ENCODE assay signal across 8 cellular contexts in the genomic region with DNA sequence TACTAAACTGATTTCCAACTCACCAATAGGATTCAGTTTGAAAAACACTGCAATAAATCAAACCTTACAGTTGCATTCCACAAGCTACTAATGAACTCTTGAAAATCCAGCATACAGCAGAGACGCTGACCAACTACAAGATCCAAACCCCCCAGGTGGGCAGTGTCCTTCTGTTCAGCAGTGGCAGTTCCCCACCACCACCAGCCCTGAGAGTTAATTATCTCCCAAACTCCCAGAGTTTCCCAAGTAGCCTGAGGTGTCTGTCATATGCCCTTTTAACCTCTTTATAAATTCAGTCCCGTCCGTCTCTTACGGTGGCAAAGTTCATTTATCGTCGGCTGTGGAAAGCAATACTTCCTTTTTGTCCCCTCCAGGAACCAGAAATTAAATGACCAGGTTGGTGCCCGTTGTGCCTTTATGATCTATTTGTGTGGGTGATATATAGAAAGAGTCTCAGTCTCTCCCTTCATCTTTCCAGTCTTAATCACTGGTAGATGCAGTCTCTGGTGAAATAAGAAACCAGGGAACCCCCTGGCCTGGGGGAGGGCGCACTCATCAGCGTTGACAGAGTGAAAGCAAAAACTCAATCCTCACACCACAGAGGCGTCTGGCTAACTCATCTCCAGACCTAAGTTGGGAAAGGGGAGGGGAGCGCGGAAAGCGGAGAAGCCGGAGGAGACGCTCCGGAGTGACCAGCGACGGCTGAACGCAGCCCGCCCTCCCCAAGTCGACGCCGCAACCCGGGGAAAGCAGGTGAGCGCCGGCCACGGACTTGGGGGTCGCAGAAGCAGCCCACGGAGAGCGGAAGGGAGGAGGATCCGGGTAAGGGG. TPM values are rescaled to one million over a fixed set of nuclear protein-coding genes. Genes with fewer than 3 reads are reported as not detected.
A peak's percentile ranks its signal among the peaks of the same experiment; 100 is the strongest.
DNase-seq lines count a peak whose midpoint lies in the region; ATAC-seq lines count a peak whose summit lies in the region.

No MANE protein-coding gene starts in this region.

- peaks cover 22% of the 10 kb centered on the region for H3K4me1 ChIP-seq in ES-I3 (ENCODE audit: insufficient read depth, low read length)

- no peaks in the 10 kb centered on the region for H3K36me3 ChIP-seq in ES-I3 (ENCODE audit: insufficient read depth, low read length)

- H3K27ac ChIP-seq in cingulate gyrus (ENCODE audit: low read depth, low read length) = peak overlapping the region; percentile 65

- peak; percentile 16 for DNase-seq in LoVo (ENCODE audit: low spot score)
- DNase-seq in activated CD4-positive, alpha-beta T cell treated with anti-CD3 and anti-CD28 coated beads for 1 hour = peak; percentile 60
- DNase-seq in left lobe of liver (ENCODE audit: low spot score) = peak; percentile 54
- peak; percentile 72 to 82 for DNase-seq in stimulated activated CD4-positive, alpha-beta T cell treated with anti-CD3 and anti-CD28 coated beads, Interleukin-4, amount 100 ng/mL, for 4 hours

- peak overlapping the region; percentile 99 for H3K9ac ChIP-seq in ES-I3 (ENCODE audit: low read depth, low read length)

- ATAC-seq in GM21786 (IDR thresholded peaks at IDR 0.05; ENCODE audit: unreplicated experiment) (peak; percentile 56), left lobe of liver (peak; percentile 46), GM18519 (IDR thresholded peaks at IDR 0.05; ENCODE audit: low FRiP score, unreplicated experiment) (no peak)

- H3K9me3 ChIP-seq in ES-I3 (ENCODE audit: control insufficient read depth, insufficient read depth, low read length) = no peaks in the 10 kb centered on the region

RNA-seq across cellular contexts. Expression of gene MRPL14, which starts 0.7 kb away (rescaled TPM):
- 35.3 TPM for total RNA-seq in left lobe of liver

RNA-seq across cellular contexts. Expression of gene TMEM63B, which starts 0.8 kb away (rescaled TPM):
- total RNA-seq in left lobe of liver = 38.0 TPM

RNA-seq across cellular contexts. Expression of gene CAPN11, which starts 32.1 kb away (rescaled TPM):
- 0.18 TPM for total RNA-seq in left lobe of liver

Comparison
In these comparisons a context has a peak if more than half of its experiments do, and no peak if none do; other contexts are left out.
1. DNase-seq: peak in every context shown above with its lines; median percentile 77 in stimulated activated CD4-positive, alpha-beta T cell treated with anti-CD3 and anti-CD28 coated beads, Interleukin-4, amount 100 ng/mL, for 4 hours; 60 in activated CD4-positive, alpha-beta T cell treated with anti-CD3 and anti-CD28 coated beads for 1 hour; 54 in left lobe of liver; 16 in LoVo.